In genomic region chr11:86888978-86889341, GRCh38 we compare ENCODE assay signal across 2 cellular contexts.
TF ChIP-seq lines count a peak whose summit lies in the region.

No MANE protein-coding gene starts in this region.

TF ChIP-seq in SK-N-SH treated with all-trans-retinoic acid at 6 μM for 48 hours, 23 proteins besides CTCF, POLR2A, EP300 and RAD21 (continued from another document):
- no peak for TF ChIP-seq CSRNP3 (CRISPR knock-in tag; IDR thresholded peaks at IDR 0.05)
- TF ChIP-seq GLIS3 (CRISPR knock-in tag; IDR thresholded peaks at IDR 0.05) = no peak
- no peak for TF ChIP-seq ZC3H10 (CRISPR knock-in tag; IDR thresholded peaks at IDR 0.05)
- TF ChIP-seq TOX (CRISPR knock-in tag; IDR thresholded peaks at IDR 0.05; ENCODE audit: borderline replicate concordance) = no peak
- no peak for TF ChIP-seq PPARA (CRISPR knock-in tag; IDR thresholded peaks at IDR 0.05; ENCODE audit: borderline replicate concordance)
- TF ChIP-seq PATZ1 (CRISPR knock-in tag; IDR thresholded peaks at IDR 0.05; ENCODE audit: borderline replicate concordance) = no peak
- no peak for TF ChIP-seq BACH2 (CRISPR knock-in tag; IDR thresholded peaks at IDR 0.05; ENCODE audit: borderline replicate concordance)
- TF ChIP-seq CREB5 (CRISPR knock-in tag; IDR thresholded peaks at IDR 0.05; ENCODE audit: low read depth) = no peak
- no peak for TF ChIP-seq ESRRG (CRISPR knock-in tag; IDR thresholded peaks at IDR 0.05)
- TF ChIP-seq SNAI2 (CRISPR knock-in tag; IDR thresholded peaks at IDR 0.05) = no peak
- no peak for TF ChIP-seq ZFP30 (CRISPR knock-in tag; IDR thresholded peaks at IDR 0.05)
- TF ChIP-seq ZFP3 (CRISPR knock-in tag; IDR thresholded peaks at IDR 0.05) = no peak
- no peak for TF ChIP-seq TSHZ2 (CRISPR knock-in tag; IDR thresholded peaks at IDR 0.05)
- no peak for TF ChIP-seq POU6F1 (CRISPR knock-in tag; IDR thresholded peaks at IDR 0.05; ENCODE audit: borderline replicate concordance, low read depth)
- no peak for TF ChIP-seq CSDC2 (CRISPR knock-in tag; IDR thresholded peaks at IDR 0.05)
- TF ChIP-seq ZNF8 (CRISPR knock-in tag; IDR thresholded peaks at IDR 0.05) = no peak
- no peak for TF ChIP-seq RARB (CRISPR knock-in tag; IDR thresholded peaks at IDR 0.05)
- TF ChIP-seq OSR1 (CRISPR knock-in tag; IDR thresholded peaks at IDR 0.05) = no peak
- no peak for TF ChIP-seq ISL1 (CRISPR knock-in tag; IDR thresholded peaks at IDR 0.05)

TF ChIP-seq in SK-N-SH, 30 proteins besides CTCF, POLR2A, EP300 and RAD21 (continued from another document):
- TF ChIP-seq ZBTB33 (IDR thresholded peaks at IDR 0.05; ENCODE audit: borderline replicate concordance, low read depth) (no peak), FOSL2 (IDR thresholded peaks at IDR 0.05; ENCODE audit: borderline replicate concordance, low read depth) (no peak), SIN3A (IDR thresholded peaks at IDR 0.05; ENCODE audit: borderline replicate concordance, low read depth, low read length) (no peak), ELF1 (IDR thresholded peaks at IDR 0.05) (no peak), RXRA (IDR thresholded peaks at IDR 0.05; ENCODE audit: borderline replicate concordance, low read depth) (no peak), TAF1 (IDR thresholded peaks at IDR 0.05; ENCODE audit: borderline replicate concordance, low read depth, low read length) (no peak), TEAD4 (IDR thresholded peaks at IDR 0.05; ENCODE audit: borderline replicate concordance, insufficient read depth) (no peak), TCF12 (IDR thresholded peaks at IDR 0.05) (no peak), RFX5 (IDR thresholded peaks at IDR 0.05; ENCODE audit: low read length) (no peak), MAX (IDR thresholded peaks at IDR 0.05; ENCODE audit: low read depth) (no peak)
